ENCODE assay signal across 13 cellular contexts in the genomic region with DNA sequence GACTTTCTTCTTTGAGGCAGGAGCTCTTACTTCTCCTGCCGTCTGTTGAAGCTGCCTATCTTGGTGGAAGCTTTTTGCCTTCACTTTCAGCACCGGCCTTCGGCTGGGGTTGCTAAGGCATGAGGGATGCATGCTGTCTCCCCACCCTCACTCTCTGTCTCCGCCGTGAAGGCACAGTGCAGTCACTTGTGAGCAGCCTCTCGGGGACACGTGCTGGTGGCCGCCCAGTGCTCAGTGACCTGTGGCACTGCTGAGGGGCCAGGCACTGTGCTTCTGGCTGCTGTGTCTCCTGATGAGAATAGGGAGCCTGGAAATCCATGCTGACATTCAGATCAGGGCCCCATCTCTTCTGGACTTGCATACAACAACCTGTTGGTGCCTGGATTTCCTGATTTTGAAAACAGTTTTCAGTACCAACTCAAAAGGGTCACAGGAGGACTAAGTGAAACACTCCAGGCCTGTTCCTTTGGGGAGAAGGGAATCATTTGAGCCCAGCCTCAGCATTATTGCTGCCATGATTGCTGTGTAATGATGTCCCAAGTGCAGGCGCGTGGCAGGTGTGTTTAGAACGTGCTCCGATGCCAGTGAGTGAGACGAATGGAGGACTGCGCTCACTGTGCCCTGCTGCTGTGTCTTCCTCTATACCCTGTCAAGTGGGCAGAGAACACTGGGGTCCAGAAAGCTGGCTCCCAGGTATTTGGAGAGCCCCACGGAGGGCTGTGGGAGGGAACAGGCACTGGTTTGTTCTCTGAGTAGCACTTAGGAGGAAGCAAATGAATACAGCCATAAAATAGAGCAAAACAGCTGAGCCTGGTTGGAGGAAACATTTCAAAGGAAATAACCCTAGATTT.
DNase-seq lines count a peak whose midpoint lies in the region; ATAC-seq and TF ChIP-seq lines count a peak whose summit lies in the region.
"Had no signal": no experiment of that assay in that cellular context is flagged by ENCODE, and none has a peak within 500 bp of the region (broad histone marks: within the 10 kb centered on the region; RNA-seq: fewer than 3 reads in every experiment).

No MANE protein-coding gene starts in this region.

- POLR2A ChIA-PET in PC-3 (lab: Charles Lee; ENCODE audit: unreplicated experiment): no interaction called here

- H2AFZ ChIP-seq in PC-3 (ENCODE audit: low read length): no peak overlapping the region

- no peak for TF ChIP-seq CTCF in chondrocyte (IDR thresholded peaks at IDR 0.05)
- no peak for TF ChIP-seq CTCF in osteocyte (IDR thresholded peaks at IDR 0.05)
- no peak for TF ChIP-seq CTCF in PC-3 (conservative IDR thresholded peaks at IDR 0.05; ENCODE audit: low read depth, low read length)

- intact Hi-C loops in PC-3 (cut with micrococcal nuclease): loop anchor here (1.0 kb wide), 2 partner anchors 66 to 267 kb away; no protein-coding TSS in a partner anchor
- intact Hi-C loops in activated CD4-positive, alpha-beta T cell treated with anti-CD3 and anti-CD28 coated beads, Interleukin-2, amount 10 ng/mL, durations not matched to agents 24 days and 14 days (cut with micrococcal nuclease): no loop called here

- H3K36me3 ChIP-seq in PC-3 (ENCODE audit: low read depth, low read length): no peaks in the 10 kb centered on the region

- H3K27me3 ChIP-seq in PC-3 (ENCODE audit: low read length): no peaks in the 10 kb centered on the region

- H3K27ac ChIP-seq in PC-3 (ENCODE audit: low read length): no peak overlapping the region

- CTCF ChIA-PET in PC-3 (lab: Charles Lee): no interaction called here

- no peaks in the 10 kb centered on the region for H3K9me2 ChIP-seq in PC-3 (replicated peaks; ENCODE audit: low read length)

- ATAC-seq in HG02610 (IDR thresholded peaks at IDR 0.05; ENCODE audit: unreplicated experiment): peak; percentile 9
- ATAC-seq in PC-3: no peak
- no peak for ATAC-seq in GM18517 (IDR thresholded peaks at IDR 0.05; ENCODE audit: unreplicated experiment)

- H3K9me3 ChIP-seq in PC-3 (ENCODE audit: low read length): no peaks in the 10 kb centered on the region
- H3K9me3 ChIP-seq: Caco-2 had no signal

- peaks cover 3% of the 10 kb centered on the region; the same call in 1 of the 2 replicates for H3K4me1 ChIP-seq in PC-3 (ENCODE audit: insufficient read depth, low read length)

- H3K27ac Mint-ChIP-seq in chondrocyte (ENCODE audit: unreplicated experiment) (peak overlapping the region; percentile 41), osteocyte (ENCODE audit: unreplicated experiment) (peak overlapping the region; percentile 27)
- no peak overlapping the region for H3K27ac Mint-ChIP-seq in activated CD4-positive, alpha-beta T cell treated with anti-CD3 and anti-CD28 coated beads, Interleukin-2, amount 10 ng/mL, durations not matched to agents 24 days and 14 days

- DNase-seq in NCI-H510A treated with DMSO at 0.1 percent for 48 hours (lab: John Stamatoyannopoulos, UW) (peak; percentile 19), NCI-H510A (lab: John Stamatoyannopoulos, UW) (no peak), chondrocyte (ENCODE audit: low spot score) (no peak), osteocyte (ENCODE audit: extremely low spot score, unreplicated experiment) (no peak), PC-3 (no peak)
- DNase-seq in activated CD4-positive, alpha-beta T cell treated with anti-CD3 and anti-CD28 coated beads, Interleukin-2, amount 10 ng/mL, durations not matched to agents 24 days and 14 days: no peak
- DNase-seq: Caco-2, NCI-H1048, NCI-H1694 treated with DMSO at 0.1 percent for 48 hours, SIG-M5 had no signal

- no peaks in the 10 kb centered on the region for H4K20me1 ChIP-seq in PC-3 (ENCODE audit: low read length)

- H3K36me3 Mint-ChIP-seq in chondrocyte (ENCODE audit: low read depth) (peaks cover 27% of the 10 kb centered on the region), osteocyte (ENCODE audit: unreplicated experiment) (peaks cover 17% of the 10 kb centered on the region)
- no peaks in the 10 kb centered on the region for H3K36me3 Mint-ChIP-seq in activated CD4-positive, alpha-beta T cell treated with anti-CD3 and anti-CD28 coated beads, Interleukin-2, amount 10 ng/mL, durations not matched to agents 24 days and 14 days (ENCODE audit: low read depth)
- H3K36me3 Mint-ChIP-seq: CD14-positive monocyte had no signal

- H3K4me2 ChIP-seq in PC-3 (ENCODE audit: low read length): no peak overlapping the region

- H3K4me3 Mint-ChIP-seq in chondrocyte (ENCODE audit: unreplicated experiment) (no peak overlapping the region), osteocyte (ENCODE audit: unreplicated experiment) (no peak overlapping the region)
- no peak overlapping the region for H3K4me3 Mint-ChIP-seq in activated CD4-positive, alpha-beta T cell treated with anti-CD3 and anti-CD28 coated beads, Interleukin-2, amount 10 ng/mL, durations not matched to agents 24 days and 14 days
- H3K4me3 Mint-ChIP-seq: CD14-positive monocyte had no signal

- H3K79me2 ChIP-seq in PC-3 (ENCODE audit: low read length): no peaks in the 10 kb centered on the region

- H3K4me3 ChIP-seq in PC-3 (ENCODE audit: low read length): no peak overlapping the region

- no TSS peak for BruUV-seq in PC-3 (replicated peaks; lab: Mats Ljungman, UMichigan)

- no peaks in the 10 kb centered on the region for H3K27me3 Mint-ChIP-seq in chondrocyte (ENCODE audit: low read depth)
- H3K27me3 Mint-ChIP-seq in osteocyte (ENCODE audit: unreplicated experiment): no peaks in the 10 kb centered on the region
- H3K27me3 Mint-ChIP-seq in activated CD4-positive, alpha-beta T cell treated with anti-CD3 and anti-CD28 coated beads, Interleukin-2, amount 10 ng/mL, durations not matched to agents 24 days and 14 days: peaks cover 2% of the 10 kb centered on the region

- no peak overlapping the region for H3K9ac ChIP-seq in PC-3 (ENCODE audit: low read length)

- peaks cover 36% of the 10 kb centered on the region for H3K4me1 Mint-ChIP-seq in chondrocyte (ENCODE audit: low read depth)
- H3K4me1 Mint-ChIP-seq in osteocyte (ENCODE audit: unreplicated experiment): peaks cover 21% of the 10 kb centered on the region
- no peaks in the 10 kb centered on the region for H3K4me1 Mint-ChIP-seq in activated CD4-positive, alpha-beta T cell treated with anti-CD3 and anti-CD28 coated beads, Interleukin-2, amount 10 ng/mL, durations not matched to agents 24 days and 14 days
- H3K4me1 Mint-ChIP-seq: CD14-positive monocyte had no signal

- no peaks in the 10 kb centered on the region for H3F3A ChIP-seq in PC-3 (ENCODE audit: low read length, unreplicated experiment)

- H3K9me3 Mint-ChIP-seq in chondrocyte (ENCODE audit: low read depth) (no peaks in the 10 kb centered on the region), osteocyte (ENCODE audit: unreplicated experiment) (no peaks in the 10 kb centered on the region)
- no peaks in the 10 kb centered on the region for H3K9me3 Mint-ChIP-seq in activated CD4-positive, alpha-beta T cell treated with anti-CD3 and anti-CD28 coated beads, Interleukin-2, amount 10 ng/mL, durations not matched to agents 24 days and 14 days
- H3K9me3 Mint-ChIP-seq: CD14-positive monocyte had no signal
